In the genomic region with DNA sequence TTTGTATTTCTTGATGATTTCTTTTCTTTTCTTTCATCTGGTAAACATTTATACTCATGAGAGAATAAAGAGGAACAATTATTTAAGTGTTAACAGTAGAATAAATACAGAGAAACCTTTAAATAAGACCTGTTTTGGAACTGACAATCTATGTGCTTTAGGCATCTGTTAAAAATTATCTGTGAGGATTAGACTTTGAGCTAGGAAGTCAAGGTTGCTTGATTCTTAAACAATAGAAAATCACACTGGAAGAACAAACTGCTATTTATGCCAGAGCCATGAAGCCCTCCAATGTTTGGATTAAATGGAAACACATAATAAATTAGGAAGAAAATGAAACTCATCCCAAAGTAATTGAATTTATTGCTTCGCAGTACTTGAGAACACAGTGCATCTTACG, we compare ENCODE assay signal across 17 cellular contexts.
DNase-seq lines count a peak whose midpoint lies in the region; ATAC-seq and TF ChIP-seq lines count a peak whose summit lies in the region.
"Had no signal": no experiment of that assay in that cellular context is flagged by ENCODE, and none has a peak within 500 bp of the region (broad histone marks: within the 10 kb centered on the region; RNA-seq: fewer than 3 reads in every experiment).

No MANE protein-coding gene starts in this region.

- no peaks in the 10 kb centered on the region for H3K27me3 ChIP-seq in right lobe of liver
- H3K27me3 ChIP-seq in suprapubic skin: no peaks in the 10 kb centered on the region
- H3K27me3 ChIP-seq in MM.1S (replicated peaks; ENCODE audit: insufficient read depth, low read length): no peaks in the 10 kb centered on the region

- intact Hi-C loops in right lobe of liver (cut with DNase I): no loop called here

- no peak for TF ChIP-seq CTCF in epithelial cell of proximal tubule (conservative IDR thresholded peaks at IDR 0.05; ENCODE audit: low read depth, low read length)
- no peak for TF ChIP-seq CTCF in right lobe of liver (IDR thresholded peaks at IDR 0.05)
- TF ChIP-seq CTCF in suprapubic skin (IDR thresholded peaks at IDR 0.05): no peak
- no peak for TF ChIP-seq CTCF in MM.1S (IDR thresholded peaks at IDR 0.05; ENCODE audit: low read length)

- no peak overlapping the region for H2AFZ ChIP-seq in MM.1S (ENCODE audit: low read length)
- H2AFZ ChIP-seq: GM23248 had no signal

- H3K9ac ChIP-seq in MM.1S (ENCODE audit: low read length): no peak overlapping the region
- H3K9ac ChIP-seq: GM23248 had no signal

- WGBS in right lobe of liver (ENCODE audit: insufficient coverage, low coverage, low lambda C conversion rate, missing lambda C conversion rate): 39% methylated on average over 2 of the region's 2 CpGs
- 61% methylated on average over 2 of the region's 2 CpGs for WGBS in suprapubic skin

- H3K9me2 ChIP-seq in MM.1S (replicated peaks; ENCODE audit: insufficient read depth, low read length): no peaks in the 10 kb centered on the region

- no peaks in the 10 kb centered on the region for H3K27me3 Mint-ChIP-seq in effector memory CD8-positive, alpha-beta T cell
- H3K27me3 Mint-ChIP-seq: CD4-positive, CD25-positive, alpha-beta regulatory T cell had no signal

- H3K79me2 ChIP-seq in MM.1S (ENCODE audit: low read length): no peaks in the 10 kb centered on the region

- no peaks in the 10 kb centered on the region for H4K20me1 ChIP-seq in MM.1S (ENCODE audit: insufficient read depth, low read length)

- TF ChIP-seq POLR2A in right lobe of liver (IDR thresholded peaks at IDR 0.05): no peak
- no peak for TF ChIP-seq POLR2A in suprapubic skin (IDR thresholded peaks at IDR 0.05)

- H3F3A ChIP-seq in MM.1S (ENCODE audit: insufficient read depth, low read length): no peaks in the 10 kb centered on the region

- H3K4me1 Mint-ChIP-seq in effector memory CD8-positive, alpha-beta T cell (ENCODE audit: low read depth in 2 of 2): no peaks in the 10 kb centered on the region
- H3K4me1 Mint-ChIP-seq: CD4-positive, CD25-positive, alpha-beta regulatory T cell had no signal

- H3K27ac Mint-ChIP-seq in effector memory CD8-positive, alpha-beta T cell: no peak overlapping the region
- H3K27ac Mint-ChIP-seq: CD8-positive, alpha-beta T cell had no signal

- H3K9me3 Mint-ChIP-seq in effector memory CD8-positive, alpha-beta T cell: peaks cover 5 to 8% of the 10 kb centered on the region in 2 donors
- H3K9me3 Mint-ChIP-seq: CD8-positive, alpha-beta T cell had no signal

- H3K27ac ChIP-seq in right lobe of liver: peak overlapping the region; percentile 14 to 71 (median 59)
- H3K27ac ChIP-seq in suprapubic skin: no peak overlapping the region
- H3K27ac ChIP-seq in MM.1S (ENCODE audit: low read length): no peak overlapping the region
- H3K27ac ChIP-seq: GM23248 had no signal

- H3K4me3 ChIP-seq in epithelial cell of proximal tubule (ENCODE audit: low read depth, low read length) (no peak overlapping the region), right lobe of liver (no peak overlapping the region), suprapubic skin (peak overlapping the region; percentile 26), MM.1S (ENCODE audit: low read length) (no peak overlapping the region)
- H3K4me3 ChIP-seq: GM23248 had no signal

- no peak overlapping the region for H3K4me3 Mint-ChIP-seq in effector memory CD8-positive, alpha-beta T cell
- H3K4me3 Mint-ChIP-seq: CD4-positive, CD25-positive, alpha-beta regulatory T cell; CD8-positive, alpha-beta T cell had no signal

- H3K9me3 ChIP-seq in right lobe of liver (no peaks in the 10 kb centered on the region), suprapubic skin (no peaks in the 10 kb centered on the region), MM.1S (replicated peaks; ENCODE audit: insufficient read depth, low read length) (no peaks in the 10 kb centered on the region)
- H3K9me3 ChIP-seq: Caco-2 had no signal

- peak; percentile 39 for DNase-seq in epithelial cell of proximal tubule (ENCODE audit: low read depth)
- DNase-seq in left lobe of liver (ENCODE audit: low spot score): no peak
- no peak for DNase-seq in right lobe of liver
- no peak for DNase-seq in suprapubic skin (ENCODE audit: low spot score in 2 of 2)
- no peak for DNase-seq in MM.1S
- no peak for DNase-seq in effector memory CD8-positive, alpha-beta T cell
- no peak for DNase-seq in germinal center (ENCODE audit: low spot score)
- DNase-seq: C1 segment of cervical spinal cord; Caco-2; CD4-positive, CD25-positive, alpha-beta regulatory T cell; CD8-positive, alpha-beta T cell; DMS153; DND-41; GM23248; H7; HCEC 1CT had no signal

- peaks cover 0 to 37% (median 6%) of the 10 kb centered on the region in 4 donors for H3K4me1 ChIP-seq in right lobe of liver
- no peaks in the 10 kb centered on the region for H3K4me1 ChIP-seq in suprapubic skin
- H3K4me1 ChIP-seq in MM.1S (ENCODE audit: low read length): no peaks in the 10 kb centered on the region
- H3K4me1 ChIP-seq: Caco-2 had no signal

- no peak overlapping the region for H3K4me2 ChIP-seq in MM.1S (ENCODE audit: low read depth, low read length)

- H3K36me3 ChIP-seq in right lobe of liver (no peaks in the 10 kb centered on the region), suprapubic skin (no peaks in the 10 kb centered on the region), MM.1S (replicated peaks; ENCODE audit: insufficient read depth, low read length) (no peaks in the 10 kb centered on the region)

- H3K36me3 Mint-ChIP-seq in effector memory CD8-positive, alpha-beta T cell (ENCODE audit: insufficient read depth): no peaks in the 10 kb centered on the region
- H3K36me3 Mint-ChIP-seq: CD4-positive, CD25-positive, alpha-beta regulatory T cell; CD8-positive, alpha-beta T cell had no signal

- ATAC-seq in left lobe of liver (peak; percentile 36), right lobe of liver (peak in 3 of 4 donors; percentile 24 to 57 (median 41)), HG03571 (IDR thresholded peaks at IDR 0.05; ENCODE audit: unreplicated experiment) (no peak)
- ATAC-seq in effector memory CD8-positive, alpha-beta T cell (replicated peaks): no peak
- ATAC-seq: CD8-positive, alpha-beta T cell had no signal

- TF ChIP-seq EP300 in suprapubic skin (IDR thresholded peaks at IDR 0.05): no peak

Comparison
In these comparisons a context has a peak if more than half of its experiments do, and no peak if none do; other contexts are left out.
1. ATAC-seq: peak in left lobe of liver (single experiment) and right lobe of liver (3 of 4); none in HG03571 (single experiment) and effector memory CD8-positive, alpha-beta T cell (single experiment).
2. H3K27ac ChIP-seq: peak in right lobe of liver (3 of 3); none in suprapubic skin (single experiment) and MM.1S (single experiment).